ENCODE assay signal across 12 cellular contexts in the genomic region with DNA sequence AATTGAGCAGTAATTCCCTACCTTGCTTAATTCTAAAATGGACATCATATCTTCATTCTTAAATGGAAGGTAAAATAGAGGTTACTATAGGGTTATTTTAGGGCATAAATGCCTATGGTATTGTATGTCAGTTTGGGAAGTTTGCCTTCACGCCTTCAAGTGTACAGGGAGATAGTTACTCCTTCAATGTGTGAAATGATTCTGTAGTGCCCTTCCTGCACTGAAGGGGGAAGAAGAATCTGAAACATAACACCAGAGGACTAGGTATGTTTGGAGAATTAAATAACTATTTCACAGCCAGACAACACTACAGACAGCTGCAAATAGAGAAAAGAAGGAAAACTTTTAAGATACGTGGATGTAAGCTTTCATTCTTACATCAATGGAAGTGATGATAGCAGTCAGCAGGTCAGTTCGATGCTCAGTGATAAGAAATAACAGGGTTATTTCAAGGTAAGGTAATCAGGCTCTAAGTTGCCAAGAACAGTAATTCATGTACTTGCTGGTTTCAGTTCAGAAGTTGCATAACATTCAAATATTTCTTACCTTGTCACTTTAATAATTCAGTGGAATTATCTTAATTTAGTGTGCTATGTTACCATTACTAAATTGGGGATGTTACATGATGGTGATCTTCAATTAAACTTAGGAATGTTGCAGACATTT. TPM values are rescaled to one million over a fixed set of nuclear protein-coding genes. Genes with fewer than 3 reads are reported as not detected.
DNase-seq lines count a peak whose midpoint lies in the region; ATAC-seq, FAIRE-seq and TF ChIP-seq lines count a peak whose summit lies in the region.
"Had no signal": no experiment of that assay in that cellular context is flagged by ENCODE, and none has a peak within 500 bp of the region (broad histone marks: within the 10 kb centered on the region; RNA-seq: fewer than 3 reads in every experiment).

No MANE protein-coding gene starts in this region.

- no peak for DNase-seq in D721Med (ENCODE audit: insufficient read length, low spot score)
- DNase-seq in IMR-90 = no peak
- no peak for DNase-seq in caudate nucleus (lab: John Stamatoyannopoulos, UW)
- peak; percentile 16 for DNase-seq in myocyte (ENCODE audit: low read depth)
- DNase-seq in hepatic stellate cell (ENCODE audit: low spot score) = no peak
- no peak for DNase-seq in NCI-H2029 (lab: John Stamatoyannopoulos, UW)
- DNase-seq: activated naive CD8-positive, alpha-beta T cell treated with anti-CD3 and anti-CD28 coated beads, Interleukin-2, amount 50 U/mL, for 24 hours; mucosa of descending colon; stimulated activated CD4-positive, alpha-beta T cell treated with anti-CD3 and anti-CD28 coated beads, Interleukin-15, amount 100 ng/mL, for 24 hours had no signal

- intact Hi-C loops in IMR-90 (cut with micrococcal nuclease) = no loop called here

- peaks cover 8% of the 10 kb centered on the region; the same call in 1 of the 2 replicates for H3K9me1 ChIP-seq in IMR-90 (ENCODE audit: insufficient read depth, low read length)

- POLR2A ChIA-PET in IMR-90 (lab: Charles Lee; ENCODE audit: unreplicated experiment) = no interaction called here

- H3K4me1 ChIP-seq in IMR-90 (ENCODE audit: control insufficient read depth, insufficient read depth, low read length) = peaks cover 2% of the 10 kb centered on the region

- peaks cover 16 to 56% of the 10 kb centered on the region in 2 experiments for H3K79me1 ChIP-seq in IMR-90 (ENCODE audit: low read depth in 1 of 2, low read length in 2 of 2)

- BruUV-seq in IMR-90 (replicated peaks; lab: Mats Ljungman, UMichigan) = no TSS peak

- no peak overlapping the region for H2AK5ac ChIP-seq in IMR-90 (ENCODE audit: low read depth, low read length)

- H3K18ac ChIP-seq in IMR-90 (ENCODE audit: low read depth, low read length) = no peak overlapping the region

- H4K8ac ChIP-seq in IMR-90 (ENCODE audit: low read depth in 2 of 2, low read length in 2 of 2) = no peak overlapping the region

- in situ Hi-C loops in IMR-90 (cut with MboI; ENCODE audit: low sequenced_read_pairs) = no loop called here

- H3K4me3 ChIP-seq in IMR-90 (ENCODE audit: insufficient read depth, low read depth, low read length) = no peak overlapping the region
- H3K4me3 ChIP-seq: mucosa of descending colon had no signal

- H3K14ac ChIP-seq in IMR-90 (replicated peaks; ENCODE audit: low read depth, low read length) = no peak overlapping the region

- dilution Hi-C loops in IMR-90 (cut with HindIII; ENCODE audit: low sequenced_read_pairs, unreplicated experiment) = no loop called here

- H3K27ac ChIP-seq in IMR-90 (ENCODE audit: insufficient read depth, low read length) = no peak overlapping the region
- H3K27ac ChIP-seq in caudate nucleus (ENCODE audit: low read depth, low read length) = peak overlapping the region; percentile 23

- no peak overlapping the region for H3K4ac ChIP-seq in IMR-90 (ENCODE audit: low read depth, low read length)

- H2BK5ac ChIP-seq in IMR-90 (ENCODE audit: low read depth, low read length, poor library complexity, severe bottlenecking) = no peak overlapping the region

- no peak overlapping the region for H2BK15ac ChIP-seq in IMR-90 (ENCODE audit: low read depth, low read length)

- H2AFZ ChIP-seq in IMR-90 (replicated peaks; ENCODE audit: low read length, poor library complexity) = no peak overlapping the region

- CTCF ChIA-PET in IMR-90 (lab: Yijun Ruan, JAX) = no interaction called here

- H2BK120ac ChIP-seq in IMR-90 (ENCODE audit: low read depth, low read length) = no peak overlapping the region

- no CpG with 5 or more reads among the region's 3 CpGs for WGBS in IMR-90 (ENCODE audit: extremely low coverage in 2 of 2, insufficient read length in 1 of 2), 2 experiments

- H3K36me3 ChIP-seq in IMR-90 (ENCODE audit: control insufficient read depth, insufficient read depth, low read length) = no peaks in the 10 kb centered on the region

- no peak overlapping the region for H2AK9ac ChIP-seq in IMR-90 (replicated peaks; ENCODE audit: low read depth, low read length, poor library complexity)

- H3K56ac ChIP-seq in IMR-90 (ENCODE audit: extremely low read depth, insufficient read depth, low read length) = no peak overlapping the region

- H3K23ac ChIP-seq in IMR-90 (ENCODE audit: low read depth, low read length) = no peak overlapping the region; the same call in 1 of the 2 replicates

- no peaks in the 10 kb centered on the region for H3K27me3 ChIP-seq in IMR-90 (ENCODE audit: control insufficient read depth, insufficient read depth, low read length)

- H4K91ac ChIP-seq in IMR-90 (ENCODE audit: insufficient read depth, low read depth, low read length) = no peak overlapping the region

- no peak overlapping the region for H3K4me2 ChIP-seq in IMR-90 (ENCODE audit: low read depth, low read length)

- FAIRE-seq in D721Med (lab: Jason Lieb, UNC) = no peak

- TF ChIP-seq POLR2A in IMR-90 (IDR thresholded peaks at IDR 0.05; ENCODE audit: low read depth, low read length) = no peak

- no peak for TF ChIP-seq RAD21 in IMR-90 (IDR thresholded peaks at IDR 0.05; ENCODE audit: low read length)

- peak; percentile 7 for TF ChIP-seq CTCF in D721Med (IDR thresholded peaks at IDR 0.05; ENCODE audit: insufficient read depth, missing control alignments)
- no peak for TF ChIP-seq CTCF in IMR-90 (conservative IDR thresholded peaks at IDR 0.05; ENCODE audit: low read depth, low read length)

- no peaks in the 10 kb centered on the region for H3K9me3 ChIP-seq in IMR-90 (ENCODE audit: control insufficient read depth, insufficient read depth, low read length)
- H3K9me3 ChIP-seq: mucosa of descending colon had no signal

- ATAC-seq in IMR-90 (ENCODE audit: low read depth) = no peak
- no peak for ATAC-seq in GM19455 (IDR thresholded peaks at IDR 0.05; ENCODE audit: unreplicated experiment)
- ATAC-seq in GM18517 (IDR thresholded peaks at IDR 0.05; ENCODE audit: unreplicated experiment) = no peak
- ATAC-seq: activated CD4-positive, CD25-positive, alpha-beta regulatory T cell treated with anti-CD3 and anti-CD28 coated beads, Interleukin-2, amount 50 U/mL, for 24 hours; activated naive CD8-positive, alpha-beta T cell treated with anti-CD3 and anti-CD28 coated beads, Interleukin-2, amount 50 U/mL, for 24 hours; mucosa of descending colon had no signal

- H3K9ac ChIP-seq in IMR-90 (ENCODE audit: low read depth, low read length) = no peak overlapping the region

- H4K20me1 ChIP-seq in IMR-90 (ENCODE audit: insufficient read depth, low read length) = peaks cover 33% of the 10 kb centered on the region

- H2BK20ac ChIP-seq in IMR-90 (ENCODE audit: low read depth, low read length) = no peak overlapping the region

- H4K5ac ChIP-seq in IMR-90 (ENCODE audit: low read depth, low read length) = no peak overlapping the region

TF ChIP-seq in IMR-90, 13 proteins besides CTCF, POLR2A, EP300 and RAD21:
- 0 out of 2 replicates have a peak, but pooled peaks have one; percentile 7 for TF ChIP-seq CEBPB (IDR thresholded peaks at IDR 0.05; ENCODE audit: low read depth, low read length)
- no peak for TF ChIP-seq ELK1 (IDR thresholded peaks at IDR 0.05; ENCODE audit: borderline replicate concordance, low read depth, low read length)

RNA-seq across cellular contexts. Expression of gene PKP4, which starts 4.0 kb away (rescaled TPM):
- total RNA-seq in IMR-90 (2012; rRNA removed) (37.5 and 37.8 TPM in 2 replicates), myocyte (31.4 and 35.7 TPM in 2 replicates)
- polyA plus RNA-seq in IMR-90 (2012; rRNA removed) = 18.6 and 20.1 TPM in 2 replicates
- polyA plus RNA-seq in IMR-90 (2012; cell fraction: cytosol; rRNA removed) = 7.9 and 9.2 TPM in 2 replicates
- polyA plus RNA-seq in IMR-90 (2012; cell fraction: nucleus; rRNA removed; ENCODE audit: low replicate concordance) = 33.8 and 61.9 TPM in 2 replicates
- polyA plus RNA-seq in myocyte (2012) = 32.0 TPM

RNA-seq across cellular contexts. Expression of gene CCDC148, which starts 4.2 kb away (rescaled TPM):
- total RNA-seq in IMR-90 (2012; rRNA removed) (0.18 and 0.56 TPM in 2 replicates), myocyte (0.26 and 0.29 TPM in 2 replicates)
- polyA plus RNA-seq in IMR-90 (2012; rRNA removed) = 0.17 and 0.31 TPM in 2 replicates
- polyA plus RNA-seq in IMR-90 (2012; cell fraction: cytosol; rRNA removed) = 0.04 TPM in 1 of 2 replicates, not detected in the other
- 0.08 and 0.62 TPM in 2 replicates for polyA plus RNA-seq in IMR-90 (2012; cell fraction: nucleus; rRNA removed; ENCODE audit: low replicate concordance)
- polyA plus RNA-seq in myocyte (2012) = 1.2 TPM
